In genomic region chr10:73493781-73494180, GRCh38 we compare ENCODE assay signal across 9 cellular contexts. TPM values are rescaled to one million over a fixed set of nuclear protein-coding genes. Genes with fewer than 3 reads are reported as not detected.
DNase-seq lines count a peak whose midpoint lies in the region; ATAC-seq, FAIRE-seq and TF ChIP-seq lines count a peak whose summit lies in the region.
"Had no signal": no experiment of that assay in that cellular context is flagged by ENCODE, and none has a peak within 500 bp of the region (broad histone marks: within the 10 kb centered on the region; RNA-seq: fewer than 3 reads in every experiment).

No MANE protein-coding gene starts in this region.

- H3K4me3 ChIP-seq in AG04450 (ENCODE audit: low read depth, low read length) (peak overlapping the region; percentile 28), astrocyte (ENCODE audit: insufficient read depth, low read depth, low read length) (peak overlapping the region; percentile 82), lower lobe of right lung (peak overlapping the region; percentile 80)

- H3K4me2 ChIP-seq in astrocyte (ENCODE audit: low read length), result peak overlapping the region; percentile 87

- intact Hi-C loops in lower lobe of right lung (cut with DNase I), result no loop called here

- CTCF ChIA-PET in AG04450 (lab: Charles Lee), result no interaction called here

- no peak overlapping the region for H2AFZ ChIP-seq in astrocyte (ENCODE audit: low read depth, low read length)

- peaks cover 8% of the 10 kb centered on the region for H4K20me1 ChIP-seq in astrocyte (ENCODE audit: insufficient read depth, low read length)

- H3K9me3 ChIP-seq in AG04450 (ENCODE audit: control insufficient read depth, insufficient read depth, low read length), result no peaks in the 10 kb centered on the region; the same call in 1 of the 2 replicates
- no peaks in the 10 kb centered on the region for H3K9me3 ChIP-seq in astrocyte (ENCODE audit: insufficient read depth, low read depth, low read length)
- H3K9me3 ChIP-seq in lower lobe of right lung, result no peaks in the 10 kb centered on the region
- H3K9me3 ChIP-seq: right atrium auricular region had no signal

- H3K27ac Mint-ChIP-seq in astrocyte (ENCODE audit: unreplicated experiment), result peak overlapping the region; percentile 90

- peaks cover 70% of the 10 kb centered on the region for H3K79me2 ChIP-seq in astrocyte (ENCODE audit: insufficient read depth, low read length)

- peaks cover 18% of the 10 kb centered on the region for H3K36me3 Mint-ChIP-seq in astrocyte (ENCODE audit: low read depth, unreplicated experiment)

- DNase-seq in AG04450 (ENCODE audit: low read depth, low spot score), result peak; percentile 21
- peak; percentile 87 for DNase-seq in HS-5 (ENCODE audit: low read depth)
- DNase-seq in astrocyte (ENCODE audit: low read depth), result peak; percentile 60
- no peak for DNase-seq in lower lobe of right lung
- no peak for DNase-seq in stimulated activated CD4-positive, alpha-beta T cell treated with anti-CD3 and anti-CD28 coated beads, Interleukin-4, amount 100 ng/mL, for 4 hours
- DNase-seq in D721Med (ENCODE audit: insufficient read length, low spot score), result no peak
- no peak for DNase-seq in AG08396 (ENCODE audit: low spot score)
- DNase-seq in stimulated activated CD4-positive, alpha-beta T cell treated with anti-CD3 and anti-CD28 coated beads, Interleukin-15, amount 100 ng/mL, for 24 hours, result no peak

- peaks cover 30% of the 10 kb centered on the region for H3K4me1 Mint-ChIP-seq in astrocyte (ENCODE audit: low read depth, unreplicated experiment)

- ATAC-seq in lower lobe of right lung, result no peak

- H3K9ac ChIP-seq in astrocyte (ENCODE audit: low read length), result peak overlapping the region; percentile 73

- H3K27me3 ChIP-seq in AG04450 (ENCODE audit: control insufficient read depth, insufficient read depth, low read length) (no peaks in the 10 kb centered on the region), astrocyte (ENCODE audit: insufficient read depth, low read length) (no peaks in the 10 kb centered on the region), lower lobe of right lung (ENCODE audit: low read depth) (no peaks in the 10 kb centered on the region)
- H3K27me3 ChIP-seq: right atrium auricular region had no signal

- H3K4me1 ChIP-seq in astrocyte (ENCODE audit: insufficient read depth, low read length) (peaks cover 22% of the 10 kb centered on the region), lower lobe of right lung (peaks cover 50% of the 10 kb centered on the region)

- H3K36me3 ChIP-seq in astrocyte (ENCODE audit: insufficient read depth, low read length) (peaks cover 5% of the 10 kb centered on the region), lower lobe of right lung (peaks cover 13% of the 10 kb centered on the region)

- FAIRE-seq in astrocyte (lab: Jason Lieb, UNC), result peak; percentile 76
- no peak for FAIRE-seq in D721Med (lab: Jason Lieb, UNC)

- H3K4me3 Mint-ChIP-seq in astrocyte (ENCODE audit: unreplicated experiment), result peak overlapping the region; percentile 79

- H3K9me3 Mint-ChIP-seq in astrocyte (ENCODE audit: unreplicated experiment), result no peaks in the 10 kb centered on the region

- H3K27ac ChIP-seq in AG04450 (ENCODE audit: low read depth, low read length), result peak overlapping the region; percentile 49
- H3K27ac ChIP-seq in astrocyte (ENCODE audit: low read depth, low read length), result peak overlapping the region; percentile 97
- no peak overlapping the region for H3K27ac ChIP-seq in lower lobe of right lung
- H3K27ac ChIP-seq: right atrium auricular region had no signal

- POLR2A ChIA-PET in AG04450 (lab: Yijun Ruan, JAX), result no interaction called here

- no peaks in the 10 kb centered on the region for H3K27me3 Mint-ChIP-seq in astrocyte (ENCODE audit: low read depth, unreplicated experiment)

- TF ChIP-seq CTCF in AG04450 (IDR thresholded peaks at IDR 0.05; ENCODE audit: low read depth, low read length), result no peak
- no peak for TF ChIP-seq CTCF in astrocyte (IDR thresholded peaks at IDR 0.05; ENCODE audit: insufficient read depth, low read depth, low read length)
- no peak for TF ChIP-seq CTCF in lower lobe of right lung (IDR thresholded peaks at IDR 0.05)
- no peak for TF ChIP-seq CTCF in D721Med (IDR thresholded peaks at IDR 0.05; ENCODE audit: insufficient read depth, missing control alignments)

RNA-seq across cellular contexts. Expression of gene PPP3CB, which starts 2.0 kb away (rescaled TPM):
- 35.9 and 41.8 TPM in 2 replicates for polyA plus RNA-seq in AG04450 (2011; rRNA removed)
- 27.7 and 33.8 TPM in 2 replicates for polyA minus RNA-seq in AG04450 (2011; rRNA and poly(A)+ RNA removed)
- total RNA-seq in astrocyte (29.2 and 30.8 TPM in 2 replicates), lower lobe of right lung (41.3 TPM)

Comparison
In these comparisons a context has a peak if more than half of its experiments do, and no peak if none do; other contexts are left out.
1. DNase-seq: peak in AG04450 (single experiment), HS-5 (single experiment) and astrocyte (single experiment); none in lower lobe of right lung (single experiment), stimulated activated CD4-positive, alpha-beta T cell treated with anti-CD3 and anti-CD28 coated beads, Interleukin-4, amount 100 ng/mL, for 4 hours (0 of 2), D721Med (single experiment), AG08396 (single experiment) and stimulated activated CD4-positive, alpha-beta T cell treated with anti-CD3 and anti-CD28 coated beads, Interleukin-15, amount 100 ng/mL, for 24 hours (single experiment).
2. H3K4me3 ChIP-seq: peak in every context shown above with its lines; median percentile 82 in astrocyte; 80 in lower lobe of right lung; 28 in AG04450.